In the genomic region with DNA sequence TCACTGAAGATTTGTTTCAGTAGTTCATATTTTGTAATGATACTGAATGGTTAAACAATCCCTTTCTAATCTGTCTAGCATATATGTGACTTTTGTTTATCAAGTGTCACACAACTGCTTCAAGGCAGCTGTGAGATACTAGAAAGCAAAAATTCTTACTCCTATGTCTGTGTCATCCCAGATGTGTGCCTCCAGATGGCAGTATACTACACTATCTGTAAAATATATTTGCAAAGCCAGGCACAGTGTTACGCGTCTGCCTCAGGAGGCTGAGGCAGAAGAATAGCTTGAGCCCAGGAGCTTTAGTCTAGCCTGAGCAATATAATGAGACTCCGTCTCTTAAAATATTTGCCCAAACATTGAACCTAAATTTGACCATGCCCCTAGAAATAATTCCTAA, we compare ENCODE assay signal across 8 cellular contexts. TPM values are rescaled to one million over a fixed set of nuclear protein-coding genes. Genes with fewer than 3 reads are reported as not detected.
DNase-seq lines count a peak whose midpoint lies in the region; ATAC-seq and TF ChIP-seq lines count a peak whose summit lies in the region.

No MANE protein-coding gene starts in this region.

- H3K27ac ChIP-seq in heart right ventricle = no peak overlapping the region
- no peak overlapping the region for H3K27ac ChIP-seq in spleen

- no peak overlapping the region for H3K4me3 ChIP-seq in heart right ventricle
- H3K4me3 ChIP-seq in spleen = no peak overlapping the region

- no peak overlapping the region for H3K27ac Mint-ChIP-seq in Calu3 (ENCODE audit: unreplicated experiment)
- no peak overlapping the region for H3K27ac Mint-ChIP-seq in activated T-helper 17 cell treated with anti-CD3 and anti-CD28 coated beads, Interleukin-2, amount 50 U/mL, for 72 hours

- no peaks in the 10 kb centered on the region for H3K36me3 Mint-ChIP-seq in Calu3 (ENCODE audit: insufficient read depth, unreplicated experiment)
- no peaks in the 10 kb centered on the region for H3K36me3 Mint-ChIP-seq in activated T-helper 17 cell treated with anti-CD3 and anti-CD28 coated beads, Interleukin-2, amount 50 U/mL, for 72 hours (ENCODE audit: low read depth)

- H3K27me3 ChIP-seq in heart right ventricle (peaks cover 0 to 54% (median 0%) of the 10 kb centered on the region in 7 donors), spleen (replicated peaks in 1 of 7) (peaks cover 0 to 11% (median 0%) of the 10 kb centered on the region in 7 donors)

- no peaks in the 10 kb centered on the region for H3K4me1 Mint-ChIP-seq in Calu3 (ENCODE audit: low read depth, unreplicated experiment)
- H3K4me1 Mint-ChIP-seq in activated T-helper 17 cell treated with anti-CD3 and anti-CD28 coated beads, Interleukin-2, amount 50 U/mL, for 72 hours = no peaks in the 10 kb centered on the region

- no peak for TF ChIP-seq POLR2A in spleen (IDR thresholded peaks at IDR 0.05)

- no peak for TF ChIP-seq CTCF in Calu3 (IDR thresholded peaks at IDR 0.05; ENCODE audit: unreplicated experiment)
- peak in 8 of 9 donors; percentile 5 to 65 (median 54) for TF ChIP-seq CTCF in heart right ventricle (IDR thresholded peaks at IDR 0.05)
- TF ChIP-seq CTCF in spleen (IDR thresholded peaks at IDR 0.05 in 8 of 11, conservative IDR thresholded peaks at IDR 0.05 in 3 of 11) = peak in 9 of 11 experiments; percentile 6 to 57 (median 54)

- 6 to 7% methylated on average over 3 of the region's 3 CpGs for WGBS in heart right ventricle, 2 donors
- WGBS in spleen, 5 donors = 17 to 31% (median 20%) methylated on average over 3 of the region's 3 CpGs

- no peaks in the 10 kb centered on the region for H3K27me3 Mint-ChIP-seq in Calu3 (ENCODE audit: unreplicated experiment)
- no peaks in the 10 kb centered on the region for H3K27me3 Mint-ChIP-seq in activated T-helper 17 cell treated with anti-CD3 and anti-CD28 coated beads, Interleukin-2, amount 50 U/mL, for 72 hours

- BruUV-seq in Calu3 (replicated peaks; lab: Mats Ljungman, UMichigan) = no TSS peak

- DNase-seq in Calu3 (peak; percentile 3), NCI-H1417 (lab: John Stamatoyannopoulos, UW) (peak in 2 of 3 experiments; percentile 33 to 65), heart right ventricle (peak in 1 of 2 donors; percentile 7), spleen (no peak)

- ATAC-seq in GM18907 (IDR thresholded peaks at IDR 0.05; ENCODE audit: unreplicated experiment) (peak; percentile 65), heart right ventricle (peak in 4 of 8 donors; percentile 49 to 62 (median 56)), GM21360 (IDR thresholded peaks at IDR 0.05; ENCODE audit: unreplicated experiment) (no peak), HG02870 (IDR thresholded peaks at IDR 0.05; ENCODE audit: unreplicated experiment) (no peak)
- peak; percentile 54 for ATAC-seq in activated T-helper 17 cell treated with anti-CD3 and anti-CD28 coated beads, Interleukin-2, amount 50 U/mL, for 72 hours (replicated peaks)

- no peaks in the 10 kb centered on the region for H3K36me3 ChIP-seq in heart right ventricle
- H3K36me3 ChIP-seq in spleen = no peaks in the 10 kb centered on the region

- H3K9me3 ChIP-seq in heart right ventricle (no peaks in the 10 kb centered on the region), spleen (no peaks in the 10 kb centered on the region)

- H3K4me3 Mint-ChIP-seq in Calu3 (ENCODE audit: low read depth, unreplicated experiment) = no peak overlapping the region
- no peak overlapping the region for H3K4me3 Mint-ChIP-seq in activated T-helper 17 cell treated with anti-CD3 and anti-CD28 coated beads, Interleukin-2, amount 50 U/mL, for 72 hours

- CTCF ChIA-PET in Calu3 (lab: Charles Lee) = interaction anchor here (1.0 to 1.5 kb wide), 2 partner anchors 84 to 120 kb away, joined by 3 to 5 read pairs; no protein-coding TSS in a partner anchor

- H3K9me3 Mint-ChIP-seq in Calu3 (ENCODE audit: low read depth, unreplicated experiment) = no peaks in the 10 kb centered on the region
- no peaks in the 10 kb centered on the region for H3K9me3 Mint-ChIP-seq in activated T-helper 17 cell treated with anti-CD3 and anti-CD28 coated beads, Interleukin-2, amount 50 U/mL, for 72 hours

- H3K4me1 ChIP-seq in heart right ventricle (no peaks in the 10 kb centered on the region), spleen (no peaks in the 10 kb centered on the region)

- intact Hi-C loops in Calu3 (cut with micrococcal nuclease; ENCODE audit: unreplicated experiment) = loop anchor here (2.0 kb wide), 2 partner anchors 84 to 124 kb away; no protein-coding TSS in a partner anchor
- intact Hi-C loops in heart right ventricle (cut with DNase I) = loop anchor here in 6 of 10 donors (2.0 to 10.0 kb wide), 3 partner anchors 78 to 86 kb away; no protein-coding TSS in a partner anchor
- intact Hi-C loops in spleen (cut with DNase I; ENCODE audit: low total_unique reads) = loop anchor here (2.0 kb wide), 1 partner anchor 84 kb away; no protein-coding TSS in a partner anchor

RNA-seq across cellular contexts. Expression of gene NUDT10, which starts 4.0 kb away (rescaled TPM):
- total RNA-seq in Calu3 (2022) = not detected in 2 replicates
- under 1 TPM; 0.58 to 0.82 TPM for total RNA-seq in activated T-helper 17 cell treated with anti-CD3 and anti-CD28 coated beads, Interleukin-2, amount 50 U/mL, for 72 hours
- under 1 TPM in 5 of 10 donors, not detected in 5; 0.14 to 0.37 (median 0.22) TPM for total RNA-seq in heart right ventricle
- polyA plus RNA-seq in heart right ventricle = under 1 TPM; 0.33 to 0.80 TPM
- total RNA-seq in spleen = 10 to 100 TPM in 2 of 7 donors, 1 to 10 TPM in 5; 1.7 to 13.8 (median 5.2) TPM
- polyA plus RNA-seq in spleen = 1 to 10 TPM in 2 of 3 donors, under 1 TPM in 1; 0.37 to 2.3 (median 1.3) TPM

Comparison
In these comparisons a context has a peak if more than half of its experiments do, and no peak if none do; other contexts are left out.
1. ATAC-seq: peak in GM18907 (single experiment) and activated T-helper 17 cell treated with anti-CD3 and anti-CD28 coated beads, Interleukin-2, amount 50 U/mL, for 72 hours (single experiment); none in GM21360 (single experiment) and HG02870 (single experiment).